9 cellular contexts compared by ENCODE assay signal in genomic region chr4:11471613-11472012, GRCh38. TPM values are rescaled to one million over a fixed set of nuclear protein-coding genes. Genes with fewer than 3 reads are reported as not detected.
DNase-seq lines count a peak whose midpoint lies in the region; ATAC-seq and TF ChIP-seq lines count a peak whose summit lies in the region.
"Had no signal": no experiment of that assay in that cellular context is flagged by ENCODE, and none has a peak within 500 bp of the region (broad histone marks: within the 10 kb centered on the region; RNA-seq: fewer than 3 reads in every experiment).

No MANE protein-coding gene starts in this region.

- H3K4me1 ChIP-seq in left lung (peaks cover 0 to 29% of the 10 kb centered on the region in 2 donors), upper lobe of right lung (peaks cover 4% of the 10 kb centered on the region)

- H3K4me3 ChIP-seq in left lung (peak overlapping the region in 1 of 2 donors; percentile 15), upper lobe of right lung (peak overlapping the region; percentile 30)

- peak; percentile 81 to 84 for DNase-seq in AML-193 (lab: John Stamatoyannopoulos, UW)
- peak; percentile 27 for DNase-seq in activated T-cell treated with anti-CD3 and anti-CD28 coated beads for 24 hours (ENCODE audit: low read depth)
- no peak for DNase-seq in left lung
- DNase-seq in upper lobe of right lung, result no peak
- no peak for DNase-seq in NCI-H1048 (lab: John Stamatoyannopoulos, UW)
- DNase-seq in G401 (ENCODE audit: low spot score), result no peak

- H3K36me3 ChIP-seq in left lung (no peaks in the 10 kb centered on the region), upper lobe of right lung (no peaks in the 10 kb centered on the region)

- TF ChIP-seq CTCF in left lung (IDR thresholded peaks at IDR 0.05) (no peak), upper lobe of right lung (IDR thresholded peaks at IDR 0.05) (no peak)

- in situ Hi-C loops in G401 (cut with HindIII; ENCODE audit: low sequenced_read_pairs), result no loop called here

- peak overlapping the region; percentile 10 to 64 for H3K27ac ChIP-seq in left lung
- peak overlapping the region; percentile 60 for H3K27ac ChIP-seq in upper lobe of right lung
- H3K27ac ChIP-seq: C4-2B had no signal

- intact Hi-C loops in left lung (cut with DNase I), result no loop called here
- intact Hi-C loops in upper lobe of right lung (cut with DNase I), result no loop called here

- H3K9me3 ChIP-seq in left lung, result no peaks in the 10 kb centered on the region
- no peaks in the 10 kb centered on the region for H3K9me3 ChIP-seq in upper lobe of right lung

- H3K27me3 ChIP-seq in left lung, result no peaks in the 10 kb centered on the region
- H3K27me3 ChIP-seq in upper lobe of right lung, result no peaks in the 10 kb centered on the region

- ATAC-seq in GM19468 (IDR thresholded peaks at IDR 0.05; ENCODE audit: extremely low read depth, unreplicated experiment), result peak; percentile 57
- peak; percentile 41 for ATAC-seq in HG03575 (IDR thresholded peaks at IDR 0.05; ENCODE audit: extremely low read depth, insufficient number of reproducible peaks, low FRiP score, unreplicated experiment)
- peak; percentile 74 for ATAC-seq in left lung
- ATAC-seq in upper lobe of right lung, result peak; percentile 87

RNA-seq across cellular contexts. Expression of gene HS3ST1, which starts 42.9 kb away (rescaled TPM):
- total RNA-seq in left lung, result 10 to 100 TPM in 1 of 2 donors, 1 to 10 TPM in 1; 3.1 to 11.9 TPM
- total RNA-seq in upper lobe of right lung, result 1.5 TPM
- total RNA-seq in G401 (2014; rRNA removed; shearing (Covaris generic)), result not detected in 2 replicates

Comparison
In these comparisons a context has a peak if more than half of its experiments do, and no peak if none do; other contexts are left out.
1. DNase-seq: peak in AML-193 (2 of 2) and activated T-cell treated with anti-CD3 and anti-CD28 coated beads for 24 hours (single experiment); none in left lung (0 of 2), upper lobe of right lung (single experiment), NCI-H1048 (single experiment) and G401 (single experiment).
2. Peak in every context shown above with its lines, with median percentiles within 50 percentile points of each other: ATAC-seq.